ENCODE assay signal across 8 cellular contexts in the genomic region with DNA sequence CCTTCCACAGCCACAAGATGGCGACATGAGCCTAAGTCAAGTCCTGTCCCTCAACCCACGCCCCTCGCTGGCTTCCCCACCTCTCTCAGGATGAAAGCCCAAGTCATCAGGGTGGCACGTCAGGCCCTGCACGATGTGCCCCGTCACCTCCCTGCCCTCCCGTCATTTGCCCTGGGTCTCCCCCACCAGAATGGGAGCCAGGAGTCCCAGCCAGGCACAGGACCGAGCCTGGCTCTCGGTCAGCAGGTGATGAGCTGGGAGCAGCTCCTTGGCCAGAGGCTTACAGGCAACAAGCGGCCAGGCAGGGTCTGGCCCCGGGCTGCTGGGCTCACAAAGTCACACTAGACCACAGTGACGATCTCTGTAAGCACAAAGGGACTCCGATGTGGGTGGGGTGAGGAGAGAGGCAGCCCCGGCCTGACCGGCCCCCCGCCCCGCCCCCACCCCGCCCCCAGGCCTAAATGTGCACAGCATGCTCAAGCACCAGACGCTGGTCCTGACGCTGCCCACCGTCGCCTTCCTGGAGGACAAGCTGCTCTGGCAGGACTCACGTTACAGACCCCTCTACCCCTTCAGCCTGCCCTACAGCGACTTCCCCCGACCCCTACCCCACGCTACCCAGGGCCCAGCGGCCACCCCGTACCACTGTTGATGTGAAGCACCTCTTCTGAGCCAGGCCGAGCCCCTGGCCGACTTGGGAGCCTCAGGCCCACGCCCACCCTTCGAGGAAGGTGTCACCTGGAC. TPM values are rescaled to one million over a fixed set of nuclear protein-coding genes. Genes with fewer than 3 reads are reported as not detected.
DNase-seq lines count a peak whose midpoint lies in the region; ATAC-seq and TF ChIP-seq lines count a peak whose summit lies in the region.

No MANE protein-coding gene starts in this region.

- no peaks in the 10 kb centered on the region for H3K4me1 ChIP-seq in breast epithelium

- DNase-seq in NCI-H2081 (lab: John Stamatoyannopoulos, UW) (peak; percentile 73 to 86), NCI-H2081 treated with DMSO at 0.1 percent for 48 hours (lab: John Stamatoyannopoulos, UW) (no peak), NCI-H2196 (lab: John Stamatoyannopoulos, UW; ENCODE audit: unreplicated experiment) (peak; percentile 89), WERI-Rb-1 (peak; percentile 93), breast epithelium (ENCODE audit: low spot score in 2 of 2) (peak; percentile 83 to 91), islet precursor cell (peak; percentile 95)
- DNase-seq in stimulated activated CD4-positive, alpha-beta T cell treated with anti-CD3 and anti-CD28 coated beads, Interleukin-1b, Interleukin-23, amount 100 ng/mL, for 24 hours (ENCODE audit: low read depth in 4 of 4, low spot score in 1 of 4) = peak; percentile 78 to 95 (median 86)

- H3K36me3 ChIP-seq in WERI-Rb-1 (peaks cover 42% of the 10 kb centered on the region), breast epithelium (no peaks in the 10 kb centered on the region)

- peak; percentile 79 for TF ChIP-seq CTCF in WERI-Rb-1 (IDR thresholded peaks at IDR 0.05; ENCODE audit: low read depth, low read length)
- peak; percentile 42 to 77 (median 66) for TF ChIP-seq CTCF in breast epithelium (IDR thresholded peaks at IDR 0.05)

- no peaks in the 10 kb centered on the region for H3K9me3 ChIP-seq in WERI-Rb-1 (ENCODE audit: severe bottlenecking)
- no peaks in the 10 kb centered on the region for H3K9me3 ChIP-seq in breast epithelium

- no peak overlapping the region for H3K27ac ChIP-seq in WERI-Rb-1
- H3K27ac ChIP-seq in breast epithelium = peak overlapping the region; percentile 55 to 73

- no peak for TF ChIP-seq POLR2A in breast epithelium (IDR thresholded peaks at IDR 0.05)

- H3K4me3 ChIP-seq in WERI-Rb-1 (ENCODE audit: low read depth, low read length) (no peak overlapping the region), breast epithelium (peak overlapping the region in 2 of 3 donors; percentile 9 to 25)

- no peak for ATAC-seq in GM21717 (IDR thresholded peaks at IDR 0.05; ENCODE audit: unreplicated experiment)

- no peaks in the 10 kb centered on the region for H3K27me3 ChIP-seq in WERI-Rb-1 (ENCODE audit: insufficient read depth, low read depth, severe bottlenecking)
- no peaks in the 10 kb centered on the region for H3K27me3 ChIP-seq in breast epithelium

- intact Hi-C loops in breast epithelium (cut with DNase I; ENCODE audit: low total_unique reads) = no loop called here

RNA-seq across cellular contexts. Expression of a gene that starts 7.3 kb away (rescaled TPM):
- 10 to 100 TPM; 40.2 to 57.7 (median 52.7) TPM for total RNA-seq in breast epithelium

RNA-seq across cellular contexts. Expression of a gene that starts 11.6 kb away (rescaled TPM):
- total RNA-seq in breast epithelium = 10 to 100 TPM; 20.6 to 52.2 (median 20.8) TPM

RNA-seq across cellular contexts. Expression of a gene that starts 27.4 kb away (rescaled TPM):
- total RNA-seq in breast epithelium = 1 to 10 TPM in 2 of 3 donors, not detected in 1; 1.1 to 1.6 TPM

RNA-seq across cellular contexts. Expression of a gene that starts 28.2 kb away (rescaled TPM):
- total RNA-seq in breast epithelium = 10 to 100 TPM in 2 of 3 donors, 1 to 10 TPM in 1; 6.1 to 18.4 (median 13.1) TPM

RNA-seq across cellular contexts. Expression of a gene that starts 30.4 kb away (rescaled TPM):
- 1 to 10 TPM in 2 of 3 donors, under 1 TPM in 1; 0.64 to 1.8 (median 1.3) TPM for total RNA-seq in breast epithelium
